ENCODE assay signal across 19 cellular contexts in genomic region chr2:40317756-40318155, GRCh38.
DNase-seq lines count a peak whose midpoint lies in the region; ATAC-seq and TF ChIP-seq lines count a peak whose summit lies in the region.
"Had no signal": no experiment of that assay in that cellular context is flagged by ENCODE, and none has a peak within 500 bp of the region (broad histone marks: within the 10 kb centered on the region; RNA-seq: fewer than 3 reads in every experiment).

No MANE protein-coding gene starts in this region.

- H3K23me2 ChIP-seq in H9 (ENCODE audit: insufficient read length, low read depth, low read length, poor library complexity, severe bottlenecking) = no peaks in the 10 kb centered on the region

- TF ChIP-seq CTCF in DOHH2 (IDR thresholded peaks at IDR 0.05; ENCODE audit: low read depth, low read length, poor library complexity, severe bottlenecking) = no peak
- no peak for TF ChIP-seq CTCF in H9 (conservative IDR thresholded peaks at IDR 0.05)
- no peak for TF ChIP-seq CTCF in endodermal cell (conservative IDR thresholded peaks at IDR 0.05)
- no peak for TF ChIP-seq CTCF in omental fat pad (IDR thresholded peaks at IDR 0.05)
- no peak for TF ChIP-seq CTCF in stomach (IDR thresholded peaks at IDR 0.05)

- peaks cover 7% of the 10 kb centered on the region for H3F3A ChIP-seq in DOHH2 (ENCODE audit: control insufficient read depth, insufficient read depth)

- H3K9me3 Mint-ChIP-seq in H9 (peaks cover 8 to 18% of the 10 kb centered on the region in 2 experiments; a peak in 4 of 5 replicates), endodermal cell (peaks cover 13% of the 10 kb centered on the region)

- DNase-seq in H9 = no peak
- DNase-seq in endodermal cell = no peak
- no peak for DNase-seq in omental fat pad (ENCODE audit: low spot score)
- no peak for DNase-seq in stomach
- DNase-seq: ACHN; CD4-positive, alpha-beta T cell; DMS53; NCI-H1105 treated with DMSO at 0.1 percent for 48 hours; NCI-H1694 treated with DMSO at 0.1 percent for 48 hours; NCI-H2107; NCI-H2227 treated with DMSO at 0.1 percent for 48 hours; NCI-H524; Peyer's patch; Right ventricle myocardium superior had no signal

- no peak overlapping the region for H3K4me3 ChIP-seq in DOHH2 (ENCODE audit: low read length)
- no peak overlapping the region for H3K4me3 ChIP-seq in endodermal cell (ENCODE audit: low read length)
- no peak overlapping the region for H3K4me3 ChIP-seq in stomach
- H3K4me3 ChIP-seq: Peyer's patch had no signal

- H3K4me1 ChIP-seq in DOHH2 (ENCODE audit: control insufficient read depth, low read length) (peaks cover 68% of the 10 kb centered on the region), H9 (ENCODE audit: insufficient read depth, low read length) (no peaks in the 10 kb centered on the region), endodermal cell (ENCODE audit: control insufficient read depth, insufficient read depth, low read length) (no peaks in the 10 kb centered on the region), stomach (peaks cover 0 to 18% (median 0%) of the 10 kb centered on the region in 4 donors)
- H3K4me1 ChIP-seq: Peyer's patch had no signal

- H2BK15ac ChIP-seq in H9 (ENCODE audit: low read depth, low read length) = no peak overlapping the region

- H2AFZ ChIP-seq in H9 (ENCODE audit: low read length) = no peak overlapping the region

- H3K36me3 ChIP-seq in DOHH2 (ENCODE audit: control insufficient read depth, low read length) = peaks cover 47% of the 10 kb centered on the region
- H3K36me3 ChIP-seq in endodermal cell (ENCODE audit: control insufficient read depth, insufficient read depth, low read length) = no peaks in the 10 kb centered on the region
- no peaks in the 10 kb centered on the region for H3K36me3 ChIP-seq in stomach
- H3K36me3 ChIP-seq: Peyer's patch had no signal

- H2BK5ac ChIP-seq in H9 (ENCODE audit: insufficient read length, low read length) = no peak overlapping the region

- no peak overlapping the region for H3K14ac ChIP-seq in H9 (ENCODE audit: insufficient read depth, low read length)

- H3K4me2 ChIP-seq in DOHH2 (ENCODE audit: low read length) (peak overlapping the region; percentile 25), H9 (ENCODE audit: insufficient read depth, insufficient read length, low read length) (no peak overlapping the region)

- no peak overlapping the region for H2BK120ac ChIP-seq in H9 (ENCODE audit: low read depth, low read length, poor library complexity, severe bottlenecking)

- H3K23ac ChIP-seq in H9 (ENCODE audit: insufficient read length, low read depth, low read length) = no peak overlapping the region

- ATAC-seq in omental fat pad (ENCODE audit: low FRiP score) (peak; percentile 26), GM21381 (IDR thresholded peaks at IDR 0.05; ENCODE audit: unreplicated experiment) (no peak), GM21619 (IDR thresholded peaks at IDR 0.05; ENCODE audit: unreplicated experiment) (no peak), GM19035 (IDR thresholded peaks at IDR 0.05; ENCODE audit: unreplicated experiment) (no peak)

- WGBS in H9 (ENCODE audit: extremely low coverage, insufficient read length, low lambda C conversion rate) = no CpG with 5 or more reads among the region's 2 CpGs
- 96% methylated on average over 2 of the region's 2 CpGs; no CpG with 5 or more reads in 1 of the 2 experiments for WGBS in endodermal cell (ENCODE audit: insufficient coverage in 1 of 2, insufficient read length in 1 of 2), 2 experiments
- WGBS in stomach, 5 donors = 70 to 78% (median 70%) methylated on average over 2 of the region's 2 CpGs

- no peak overlapping the region for H2AK5ac ChIP-seq in H9 (ENCODE audit: insufficient read length, low read length)

- H3K79me1 ChIP-seq in H9 (ENCODE audit: insufficient read depth, low read depth, low read length, poor library complexity, severe bottlenecking) = no peaks in the 10 kb centered on the region

- no peak overlapping the region for H4K91ac ChIP-seq in H9 (ENCODE audit: insufficient read length, low read depth, low read length)

- H4K20me1 ChIP-seq in DOHH2 (ENCODE audit: control insufficient read depth, insufficient read depth, low read depth, low read length) (no peaks in the 10 kb centered on the region), H9 (ENCODE audit: control insufficient read depth, insufficient read depth, insufficient read length) (no peaks in the 10 kb centered on the region)

- H3K36me3 Mint-ChIP-seq in H9 (ENCODE audit: insufficient read depth in 1 of 3, low read depth in 3 of 3) = peaks cover 2 to 10% (median 2%) of the 10 kb centered on the region in 3 experiments; a peak in 4 of 7 replicates
- peaks cover 1% of the 10 kb centered on the region for H3K36me3 Mint-ChIP-seq in endodermal cell (ENCODE audit: low read depth)

- H3K9me3 ChIP-seq in DOHH2 (ENCODE audit: control insufficient read depth, insufficient read depth, low read length) (peaks cover 20% of the 10 kb centered on the region; the same call in 1 of the 2 replicates), H9 (ENCODE audit: control insufficient read depth, low read depth, low read length) (no peaks in the 10 kb centered on the region), endodermal cell (ENCODE audit: control insufficient read depth, low read length) (peaks cover 14% of the 10 kb centered on the region), stomach (peaks cover 0 to 7% (median 0%) of the 10 kb centered on the region in 4 donors)
- H3K9me3 ChIP-seq: Peyer's patch had no signal

- H3K9ac ChIP-seq in H9 (ENCODE audit: extremely low read depth, insufficient read length, low read length) = no peak overlapping the region
- no peak overlapping the region for H3K9ac ChIP-seq in endodermal cell (ENCODE audit: extremely low read depth, low read length, poor library complexity, severe bottlenecking)

- peak overlapping the region in 2 of 3 experiments; percentile 17 to 89; a peak in 5 of 7 replicates for H3K27ac Mint-ChIP-seq in H9
- H3K27ac Mint-ChIP-seq in endodermal cell = peak overlapping the region; percentile 53
- H3K27ac Mint-ChIP-seq: B cell; CD4-positive, alpha-beta T cell had no signal

- TF ChIP-seq POLR2A in stomach (IDR thresholded peaks at IDR 0.05) = no peak

- no peak overlapping the region for H3K56ac ChIP-seq in H9 (ENCODE audit: insufficient read length, low read depth, low read length)

- intact Hi-C loops in stomach (cut with DNase I; ENCODE audit: low total_unique reads) = no loop called here

- no peaks in the 10 kb centered on the region for H3K9me2 ChIP-seq in DOHH2 (replicated peaks; ENCODE audit: control insufficient read depth, low read length)

- H2BK12ac ChIP-seq in H9 (ENCODE audit: insufficient read length, low read depth, low read length) = no peak overlapping the region

- H3K79me2 ChIP-seq in DOHH2 (ENCODE audit: control insufficient read depth, low read length) (peaks cover 42% of the 10 kb centered on the region), H9 (ENCODE audit: insufficient read depth, low read length) (no peaks in the 10 kb centered on the region)

- no peak overlapping the region for H3K4ac ChIP-seq in H9 (ENCODE audit: low read depth, low read length)

- no peak overlapping the region for H3K4me3 Mint-ChIP-seq in H9
- no peak overlapping the region for H3K4me3 Mint-ChIP-seq in endodermal cell
- H3K4me3 Mint-ChIP-seq: B cell; CD4-positive, alpha-beta T cell had no signal

- no peak overlapping the region for H4K8ac ChIP-seq in H9 (replicated peaks; ENCODE audit: insufficient read length, low read depth, low read length)

- H3K4me1 Mint-ChIP-seq in H9 (peaks cover 0 to 10% of the 10 kb centered on the region in 2 experiments; a peak in 2 of 4 replicates), endodermal cell (peaks cover 10% of the 10 kb centered on the region)

- no peak overlapping the region for H2BK20ac ChIP-seq in H9 (ENCODE audit: low read depth, low read length, poor library complexity, severe bottlenecking)

- H3K27ac ChIP-seq in DOHH2 (ENCODE audit: low read depth, low read length) = no peak overlapping the region
- no peak overlapping the region for H3K27ac ChIP-seq in H9 (ENCODE audit: insufficient read length, low read depth, low read length)
- no peak overlapping the region for H3K27ac ChIP-seq in endodermal cell (ENCODE audit: low read depth, low read length)
- H3K27ac ChIP-seq in stomach = no peak overlapping the region
- H3K27ac ChIP-seq: Peyer's patch had no signal

- no peak overlapping the region for H3K18ac ChIP-seq in H9 (ENCODE audit: insufficient read length, low read depth, low read length)

- H3K27me3 ChIP-seq in DOHH2 (ENCODE audit: control insufficient read depth, low read length) (no peaks in the 10 kb centered on the region), H9 (ENCODE audit: insufficient read depth, low read length) (no peaks in the 10 kb centered on the region), endodermal cell (ENCODE audit: control insufficient read depth, insufficient read depth, low read length, poor library complexity, severe bottlenecking) (no peaks in the 10 kb centered on the region), stomach (no peaks in the 10 kb centered on the region)
- H3K27me3 ChIP-seq: Peyer's patch had no signal

- TF ChIP-seq EP300 in stomach (IDR thresholded peaks at IDR 0.05) = no peak

- H3T11ph ChIP-seq in H9 (ENCODE audit: low read length) = no peak overlapping the region

- H3K27me3 Mint-ChIP-seq in H9 (ENCODE audit: low read depth) (no peaks in the 10 kb centered on the region), endodermal cell (ENCODE audit: insufficient read depth) (no peaks in the 10 kb centered on the region)
- H3K27me3 Mint-ChIP-seq: B cell; CD4-positive, alpha-beta T cell had no signal

- H4K5ac ChIP-seq in H9 (ENCODE audit: insufficient read length, low read depth, low read length) = no peak overlapping the region
